In genomic region chrX:130280901-130281300, GRCh38 we compare ENCODE assay signal across 21 cellular contexts. TPM values are rescaled to one million over a fixed set of nuclear protein-coding genes. Genes with fewer than 3 reads are reported as not detected.
DNase-seq lines count a peak whose midpoint lies in the region; ATAC-seq, FAIRE-seq and TF ChIP-seq lines count a peak whose summit lies in the region.
"Had no signal": no experiment of that assay in that cellular context is flagged by ENCODE, and none has a peak within 500 bp of the region (broad histone marks: within the 10 kb centered on the region; RNA-seq: fewer than 3 reads in every experiment).

No MANE protein-coding gene starts in this region.

- CTCF ChIA-PET in HepG2 (lab: Yijun Ruan, JAX; ENCODE audit: low intra/inter-chr PET ratio, low total read pairs): no interaction called here

- DNase-seq in HepG2 (ENCODE audit: low spot score) (no peak), right lobe of liver (no peak), endodermal cell (peak; percentile 52), iPS-NIHi7 (ENCODE audit: extremely low spot score) (peak; percentile 31), NCI-H82 treated with DMSO at 0.1 percent for 48 hours (lab: John Stamatoyannopoulos, UW; ENCODE audit: unreplicated experiment) (no peak), activated T-cell treated with anti-CD3 and anti-CD28 coated beads for 4 hours (no peak), RKO (ENCODE audit: low spot score) (no peak)
- DNase-seq: Caco-2; CD4-positive, CD25-positive, alpha-beta regulatory T cell; GF-D8; GM23248; IMR-90; Karpas-422; NCI-H1048; NCI-H1436 treated with DMSO at 0.1 percent for 48 hours; NCI-H2029; NCI-H345; NCI-H524 treated with DMSO at 0.1 percent for 48 hours; SJCRH30 had no signal

- no peaks in the 10 kb centered on the region for H3K27me3 Mint-ChIP-seq in endodermal cell (ENCODE audit: insufficient read depth)

- no peaks in the 10 kb centered on the region for H3K9me3 ChIP-seq in HepG2 (ENCODE audit: low read length)
- H3K9me3 ChIP-seq in right lobe of liver: no peaks in the 10 kb centered on the region
- H3K9me3 ChIP-seq in endodermal cell (ENCODE audit: control insufficient read depth, low read length): no peaks in the 10 kb centered on the region
- H3K9me3 ChIP-seq: Caco-2, SJCRH30 had no signal

- no TSS peak for BruUV-seq in HepG2 (replicated peaks; lab: Mats Ljungman, UMichigan)

- H3K79me2 ChIP-seq in HepG2 (ENCODE audit: insufficient read depth, low read length): no peaks in the 10 kb centered on the region

- H3K36me3 ChIP-seq in HepG2 (replicated peaks in 1 of 2; ENCODE audit: control insufficient read depth in 1 of 2, insufficient read depth in 2 of 2, low read length in 2 of 2): no peaks in the 10 kb centered on the region
- H3K36me3 ChIP-seq in right lobe of liver: no peaks in the 10 kb centered on the region
- H3K36me3 ChIP-seq in endodermal cell (ENCODE audit: control insufficient read depth, insufficient read depth, low read length): no peaks in the 10 kb centered on the region
- H3K36me3 ChIP-seq: SJCRH30 had no signal

- H3K27me3 ChIP-seq in HepG2 (ENCODE audit: control insufficient read depth in 1 of 2, insufficient read depth in 2 of 2, low read length in 2 of 2): no peaks in the 10 kb centered on the region
- H3K27me3 ChIP-seq in right lobe of liver: no peaks in the 10 kb centered on the region
- H3K27me3 ChIP-seq in endodermal cell (ENCODE audit: control insufficient read depth, insufficient read depth, low read length, poor library complexity, severe bottlenecking): no peaks in the 10 kb centered on the region
- H3K27me3 ChIP-seq: SJCRH30 had no signal

- H3K9ac ChIP-seq in HepG2 (ENCODE audit: insufficient read depth, low read depth, low read length) (no peak overlapping the region), endodermal cell (ENCODE audit: extremely low read depth, low read length, poor library complexity, severe bottlenecking) (no peak overlapping the region)
- H3K9ac ChIP-seq: GM23248 had no signal

- ATAC-seq in HepG2 (no peak), right lobe of liver (no peak), GM21825 (IDR thresholded peaks at IDR 0.05; ENCODE audit: unreplicated experiment) (no peak)

- in situ Hi-C loops in HepG2 (cut with HindIII; ENCODE audit: extremely low pct_ligation_motif_present, low pct_unique_long_range_greater_than_20kb): no loop called here

- no peak overlapping the region for H3K4me3 Mint-ChIP-seq in endodermal cell
- H3K4me3 Mint-ChIP-seq: CD4-positive, CD25-positive, alpha-beta regulatory T cell had no signal

- POLR2A ChIA-PET in HepG2 (lab: Yijun Ruan, JAX): no interaction called here

- no peak for TF ChIP-seq POLR2A in HepG2 (IDR thresholded peaks at IDR 0.05; ENCODE audit: insufficient read depth in 1 of 2, low read depth in 2 of 2, low read length in 2 of 2)
- no peak for TF ChIP-seq POLR2A in right lobe of liver (IDR thresholded peaks at IDR 0.05)

- H2AFZ ChIP-seq in HepG2 (ENCODE audit: low read length): no peak overlapping the region
- H2AFZ ChIP-seq: GM23248 had no signal

- H3K27ac Mint-ChIP-seq in endodermal cell: no peak overlapping the region
- H3K27ac Mint-ChIP-seq: CD4-positive, CD25-positive, alpha-beta regulatory T cell had no signal

- peaks cover 3% of the 10 kb centered on the region for H3K36me3 Mint-ChIP-seq in endodermal cell (ENCODE audit: low read depth)
- H3K36me3 Mint-ChIP-seq: CD4-positive, CD25-positive, alpha-beta regulatory T cell had no signal

- no peaks in the 10 kb centered on the region for H4K20me1 ChIP-seq in HepG2 (ENCODE audit: insufficient read depth, low read length)

- TF ChIP-seq RAD21 in HepG2 (CRISPR knock-in tag; IDR thresholded peaks at IDR 0.05): no peak

- no peak for TF ChIP-seq CTCF in HepG2 (CRISPR knock-in tag; IDR thresholded peaks at IDR 0.05)
- no peak for TF ChIP-seq CTCF in right lobe of liver (IDR thresholded peaks at IDR 0.05)
- TF ChIP-seq CTCF in endodermal cell (conservative IDR thresholded peaks at IDR 0.05): no peak

- no peak overlapping the region for H3K27ac ChIP-seq in HepG2 (ENCODE audit: extremely low read length, insufficient read depth, low read length)
- H3K27ac ChIP-seq in right lobe of liver: no peak overlapping the region
- no peak overlapping the region for H3K27ac ChIP-seq in endodermal cell (ENCODE audit: low read depth, low read length)
- H3K27ac ChIP-seq: 22Rv1, GM23248, SJCRH30 had no signal

- no peak overlapping the region for H3K4me3 ChIP-seq in HepG2 (replicated peaks in 1 of 3; ENCODE audit: insufficient read depth in 1 of 3, low read depth in 2 of 3, low read length in 3 of 3)
- H3K4me3 ChIP-seq in right lobe of liver: no peak overlapping the region
- no peak overlapping the region for H3K4me3 ChIP-seq in endodermal cell (ENCODE audit: low read length)
- H3K4me3 ChIP-seq: GM23248, SJCRH30 had no signal

- intact Hi-C loops in HepG2 (cut with micrococcal nuclease; ENCODE audit: unreplicated experiment) (no loop called here), right lobe of liver (cut with DNase I) (no loop called here)

- TF ChIP-seq EP300 in HepG2 (IDR thresholded peaks at IDR 0.05; ENCODE audit: low read depth in 2 of 2, low read length in 2 of 2) (no peak), HepG2 (CRISPR knock-in tag; IDR thresholded peaks at IDR 0.05; ENCODE audit: borderline replicate concordance) (no peak)

- peaks cover 14% of the 10 kb centered on the region for H3K4me1 Mint-ChIP-seq in endodermal cell
- H3K4me1 Mint-ChIP-seq: CD4-positive, CD25-positive, alpha-beta regulatory T cell had no signal

- FAIRE-seq in HepG2 (lab: Jason Lieb, UNC): no peak

- H3K9me3 Mint-ChIP-seq in endodermal cell: peaks cover 57% of the 10 kb centered on the region

- H3K4me2 ChIP-seq in HepG2 (ENCODE audit: low read depth, low read length): peak overlapping the region; percentile 23; the same call in 1 of the 2 replicates

- WGBS in HepG2 (ENCODE audit: low lambda C conversion rate): 25% methylated on average over 3 of the region's 3 CpGs
- WGBS in right lobe of liver (ENCODE audit: insufficient coverage, low coverage, low lambda C conversion rate, missing lambda C conversion rate): 54% methylated on average over 3 of the region's 3 CpGs
- 24% methylated on average over 2 of the region's 3 CpGs; no CpG with 5 or more reads in 1 of the 2 experiments for WGBS in endodermal cell (ENCODE audit: insufficient coverage in 1 of 2, insufficient read length in 1 of 2), 2 experiments

- H3K4me1 ChIP-seq in HepG2 (ENCODE audit: insufficient read depth, low read length) (no peaks in the 10 kb centered on the region), right lobe of liver (no peaks in the 10 kb centered on the region), endodermal cell (ENCODE audit: control insufficient read depth, insufficient read depth, low read length) (peaks cover 10% of the 10 kb centered on the region)
- H3K4me1 ChIP-seq: Caco-2 had no signal

RNA-seq across cellular contexts. Expression of gene ZNF280C, which starts 12.2 kb away (rescaled TPM):
- total RNA-seq in HepG2 (2016; rRNA removed; fragmentation: Illumina TruSeq; extraction: Trizol): 3.3 and 5.4 TPM in 2 replicates
- 0.40 and 0.62 TPM in 2 replicates for total RNA-seq in HepG2 (2016; cell fraction: cytosol; rRNA removed; fragmentation: Illumina TruSeq; extraction: Trizol; ENCODE audit: low read depth)
- total RNA-seq in HepG2 (2016; cell fraction: insoluble cytoplasmic fraction; rRNA removed; fragmentation: Illumina TruSeq; extraction: Trizol): 3.0 and 5.0 TPM in 2 replicates
- total RNA-seq in HepG2 (2016; cell fraction: membrane; rRNA removed; fragmentation: Illumina TruSeq; extraction: Trizol): 2.7 and 2.8 TPM in 2 replicates
- 3.1 and 5.0 TPM in 2 replicates for total RNA-seq in HepG2 (2016; cell fraction: nucleus; rRNA removed; fragmentation: Illumina TruSeq; extraction: Trizol)
- polyA plus RNA-seq in HepG2 (2011; rRNA removed): 2.7 and 3.0 TPM in 2 replicates
- polyA plus RNA-seq in HepG2 (2011; cell fraction: cytosol; rRNA removed): 1.1 and 1.8 TPM in 2 replicates
- 1.4 and 2.0 TPM in 2 replicates for polyA plus RNA-seq in HepG2 (2011; cell fraction: nucleus; rRNA removed)
- 0.96 and 1.4 TPM in 2 replicates for polyA plus RNA-seq in HepG2 (2012)
- 0.08 TPM in 2 replicates for polyA plus RNA-seq in HepG2 (2016; cell fraction: cytosol; fragmentation: Illumina TruSeq; extraction: Trizol; ENCODE audit: low read depth)
- 3.0 and 3.2 TPM in 2 replicates for polyA plus RNA-seq in HepG2 (2016; cell fraction: insoluble cytoplasmic fraction; fragmentation: Illumina TruSeq; extraction: Trizol; ENCODE audit: low read depth)
- polyA plus RNA-seq in HepG2 (2016; cell fraction: membrane; fragmentation: Illumina TruSeq; extraction: Trizol; ENCODE audit: low read depth): 0.23 and 0.34 TPM in 2 replicates
- polyA plus RNA-seq in HepG2 (2016; cell fraction: nucleus; fragmentation: Illumina TruSeq; extraction: Trizol; ENCODE audit: insufficient read depth, low read depth): 4.2 and 4.8 TPM in 2 replicates
- 2.0 and 3.9 TPM in 2 replicates for polyA minus RNA-seq in HepG2 (2011; rRNA and poly(A)+ RNA removed; ENCODE audit: low replicate concordance)
- polyA minus RNA-seq in HepG2 (2011; cell fraction: cytosol; rRNA and poly(A)+ RNA removed): 2.5 and 3.0 TPM in 2 replicates
- 4.1 and 7.0 TPM in 2 replicates for polyA minus RNA-seq in HepG2 (2011; cell fraction: nucleus; rRNA and poly(A)+ RNA removed)
- total RNA-seq in right lobe of liver: 1 to 10 TPM in 5 of 6 experiments, under 1 TPM in 1; 0.88 to 2.0 (median 1.3) TPM
- total RNA-seq in endodermal cell: 10 to 100 TPM; 15.4 to 15.7 TPM
- 14.5 TPM for polyA plus RNA-seq in endodermal cell (2013, experiment 1 of 2)
- polyA plus RNA-seq in endodermal cell (2013, experiment 2 of 2): 14.4 TPM

RNA-seq across cellular contexts. Expression of gene SLC25A14, which starts 58.8 kb away (rescaled TPM):
- total RNA-seq in HepG2 (2016; rRNA removed; fragmentation: Illumina TruSeq; extraction: Trizol) (7.4 and 14.0 TPM in 2 replicates), right lobe of liver (1 to 10 TPM; 3.1 to 9.9 (median 3.7) TPM), endodermal cell (10 to 100 TPM; 14.1 to 16.4 TPM)
- 5.8 and 6.3 TPM in 2 replicates for total RNA-seq in HepG2 (2016; cell fraction: cytosol; rRNA removed; fragmentation: Illumina TruSeq; extraction: Trizol; ENCODE audit: low read depth)
- total RNA-seq in HepG2 (2016; cell fraction: insoluble cytoplasmic fraction; rRNA removed; fragmentation: Illumina TruSeq; extraction: Trizol): 9.0 and 14.3 TPM in 2 replicates
- 7.6 and 7.8 TPM in 2 replicates for total RNA-seq in HepG2 (2016; cell fraction: membrane; rRNA removed; fragmentation: Illumina TruSeq; extraction: Trizol)
- total RNA-seq in HepG2 (2016; cell fraction: nucleus; rRNA removed; fragmentation: Illumina TruSeq; extraction: Trizol): 18.4 and 23.6 TPM in 2 replicates
- 12.8 and 15.6 TPM in 2 replicates for polyA plus RNA-seq in HepG2 (2011; rRNA removed)
- 3.6 and 6.8 TPM in 2 replicates for polyA plus RNA-seq in HepG2 (2011; cell fraction: cytosol; rRNA removed)
- 28.0 and 36.8 TPM in 2 replicates for polyA plus RNA-seq in HepG2 (2011; cell fraction: nucleus; rRNA removed)
- polyA plus RNA-seq in HepG2 (2012): 11.2 and 13.6 TPM in 2 replicates
- polyA plus RNA-seq in HepG2 (2016; cell fraction: cytosol; fragmentation: Illumina TruSeq; extraction: Trizol; ENCODE audit: low read depth): 4.2 and 5.2 TPM in 2 replicates
- polyA plus RNA-seq in HepG2 (2016; cell fraction: insoluble cytoplasmic fraction; fragmentation: Illumina TruSeq; extraction: Trizol; ENCODE audit: low read depth): 7.6 and 8.0 TPM in 2 replicates
- polyA plus RNA-seq in HepG2 (2016; cell fraction: membrane; fragmentation: Illumina TruSeq; extraction: Trizol; ENCODE audit: low read depth): 5.2 and 6.7 TPM in 2 replicates
- 32.4 and 37.7 TPM in 2 replicates for polyA plus RNA-seq in HepG2 (2016; cell fraction: nucleus; fragmentation: Illumina TruSeq; extraction: Trizol; ENCODE audit: insufficient read depth, low read depth)
- 6.7 and 13.0 TPM in 2 replicates for polyA minus RNA-seq in HepG2 (2011; rRNA and poly(A)+ RNA removed; ENCODE audit: low replicate concordance)
- polyA minus RNA-seq in HepG2 (2011; cell fraction: cytosol; rRNA and poly(A)+ RNA removed): 3.8 and 6.4 TPM in 2 replicates
- 27.6 and 28.6 TPM in 2 replicates for polyA minus RNA-seq in HepG2 (2011; cell fraction: nucleus; rRNA and poly(A)+ RNA removed)
- 21.4 TPM for polyA plus RNA-seq in endodermal cell (2013, experiment 1 of 2)
- 19.8 TPM for polyA plus RNA-seq in endodermal cell (2013, experiment 2 of 2)

Comparison
In these comparisons a context has a peak if more than half of its experiments do, and no peak if none do; other contexts are left out.
1. DNase-seq: peak in endodermal cell (single experiment) and iPS-NIHi7 (single experiment); none in HepG2 (single experiment), right lobe of liver (0 of 3), NCI-H82 treated with DMSO at 0.1 percent for 48 hours (single experiment), activated T-cell treated with anti-CD3 and anti-CD28 coated beads for 4 hours (single experiment) and RKO (single experiment).